In genomic region chr15:70023064-70023768, GRCh38 we compare ENCODE assay signal across 7 cellular contexts.
DNase-seq lines count a peak whose midpoint lies in the region; ATAC-seq and TF ChIP-seq lines count a peak whose summit lies in the region.

No MANE protein-coding gene starts in this region.

- intact Hi-C loops in left ventricle myocardium inferior (cut with micrococcal nuclease): no loop called here

- H3K4me1 ChIP-seq in left ventricle myocardium inferior: peaks cover 31% of the 10 kb centered on the region

- DNase-seq in NCI-H226 (peak; percentile 88), activated T-cell treated with anti-CD3 and anti-CD28 coated beads for 24 hours (ENCODE audit: low read depth) (peak; percentile 29), left ventricle myocardium inferior (no peak), GOT3 (lab: John Stamatoyannopoulos, UW) (no peak)
- peak; percentile 2 to 26 for DNase-seq in stimulated activated CD8-positive, alpha-beta memory T cell treated with anti-CD3 and anti-CD28 coated beads, Interleukin-2, amount 100 ng/mL, for 1 hour (ENCODE audit: low read depth in 2 of 2)

- TF ChIP-seq CTCF in left ventricle myocardium inferior (IDR thresholded peaks at IDR 0.05; ENCODE audit: borderline replicate concordance): no peak

- H3K9me3 ChIP-seq in left ventricle myocardium inferior (replicated peaks): no peaks in the 10 kb centered on the region

- peaks cover 65% of the 10 kb centered on the region for H3K27me3 ChIP-seq in left ventricle myocardium inferior (ENCODE audit: low read depth)

- peak; percentile 69 for ATAC-seq in GM18520 (IDR thresholded peaks at IDR 0.05; ENCODE audit: unreplicated experiment)
- peak; percentile 73 for ATAC-seq in HG02623 (IDR thresholded peaks at IDR 0.05; ENCODE audit: unreplicated experiment)

- no peaks in the 10 kb centered on the region for H3K36me3 ChIP-seq in left ventricle myocardium inferior

- no peak overlapping the region for H3K4me3 ChIP-seq in left ventricle myocardium inferior

- H3K27ac ChIP-seq in left ventricle myocardium inferior (replicated peaks): peak overlapping the region; percentile 42

Comparison
In these comparisons a context has a peak if more than half of its experiments do, and no peak if none do; other contexts are left out.
1. DNase-seq: peak in NCI-H226 (single experiment), activated T-cell treated with anti-CD3 and anti-CD28 coated beads for 24 hours (single experiment) and stimulated activated CD8-positive, alpha-beta memory T cell treated with anti-CD3 and anti-CD28 coated beads, Interleukin-2, amount 100 ng/mL, for 1 hour (2 of 2); none in left ventricle myocardium inferior (single experiment) and GOT3 (single experiment).